ENCODE assay signal across 1 cellular context in the genomic region with DNA sequence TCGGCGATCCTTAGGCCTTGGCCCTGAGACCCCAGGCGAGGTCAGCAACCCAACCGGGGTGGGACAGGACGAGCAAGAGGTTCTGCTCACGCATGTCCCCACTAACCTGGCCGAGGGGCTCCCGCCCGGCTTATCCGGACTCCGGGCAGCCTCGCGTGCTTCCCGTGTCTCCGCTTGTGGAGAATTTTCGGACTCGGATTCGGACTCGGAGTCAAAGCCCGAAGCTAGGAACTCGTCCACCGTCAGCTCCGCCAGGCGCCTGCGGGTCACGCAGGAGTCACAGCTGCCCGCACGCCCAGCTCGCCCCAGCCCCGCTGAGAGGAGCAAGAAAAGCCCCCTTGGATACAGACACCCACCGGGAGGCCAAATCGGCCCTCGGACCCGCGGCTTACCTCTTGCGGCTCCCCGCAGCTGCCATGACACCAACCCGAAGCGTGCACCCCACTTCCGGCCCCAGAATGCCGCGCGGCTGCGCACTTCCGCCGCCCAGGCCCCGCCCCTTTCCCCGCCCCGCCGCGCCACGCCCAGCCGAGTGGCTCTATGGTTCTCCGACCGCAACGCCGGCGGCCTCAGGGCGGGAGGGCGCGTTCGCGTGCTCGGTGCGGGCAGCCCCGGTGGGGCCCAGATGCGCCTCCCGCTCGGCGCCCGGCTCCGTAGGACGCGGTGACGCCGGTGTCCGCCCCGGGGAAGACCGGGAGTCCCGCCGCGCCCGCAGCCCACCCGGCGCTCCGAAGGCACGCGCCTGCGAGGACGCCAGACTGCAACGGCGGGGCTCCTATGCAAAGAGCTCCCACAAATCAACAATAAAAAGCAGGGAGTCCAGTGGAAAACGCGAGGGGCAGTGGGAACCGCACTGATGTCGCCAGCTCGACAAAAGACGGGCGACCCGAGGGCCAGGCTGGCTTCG.
TF ChIP-seq lines count a peak whose summit lies in the region.

Gene NOC2L, minus strand, starts transcription at position 434 of the 907 bp plus-strand sequence. Its CDS starts 16 bp downstream, at position 418.

TF ChIP-seq in A549, 52 proteins besides CTCF, POLR2A, EP300 and RAD21 (continued from another document):
- no peak for TF ChIP-seq HOXA7 (CRISPR knock-in tag; IDR thresholded peaks at IDR 0.05)
- no peak for TF ChIP-seq KDM1A (IDR thresholded peaks at IDR 0.05; ENCODE audit: low read depth)
- TF ChIP-seq JUNB (IDR thresholded peaks at IDR 0.05): no peak
- TF ChIP-seq FOSB (CRISPR knock-in tag; IDR thresholded peaks at IDR 0.05): no peak
- TF ChIP-seq RARB (CRISPR knock-in tag; IDR thresholded peaks at IDR 0.05): no peak
- no peak for TF ChIP-seq ZFP36 (IDR thresholded peaks at IDR 0.05; ENCODE audit: borderline replicate concordance, partially characterized antibody)
- TF ChIP-seq HDAC2 (IDR thresholded peaks at IDR 0.05): peak; percentile 82; the same call in 1 of the 2 replicates
- TF ChIP-seq FOXS1 (CRISPR knock-in tag; IDR thresholded peaks at IDR 0.05): no peak
- TF ChIP-seq NR3C1 (IDR thresholded peaks at IDR 0.05): no peak
- no peak for TF ChIP-seq GATA3 (IDR thresholded peaks at IDR 0.05; ENCODE audit: borderline replicate concordance)
- TF ChIP-seq HOXB5 (CRISPR knock-in tag; IDR thresholded peaks at IDR 0.05): no peak
- peak in 1 of 2 experiments; percentile 73; a peak in 2 of 5 replicates for TF ChIP-seq JUN (IDR thresholded peaks at IDR 0.05)
- TF ChIP-seq RCOR1 (IDR thresholded peaks at IDR 0.05; ENCODE audit: low read depth, low read length): no peak
- no peak for TF ChIP-seq POLR2AphosphoS2 (conservative IDR thresholded peaks at IDR 0.05; ENCODE audit: low read length)
